Comparison of ENCODE assay signal across 9 cellular contexts in the genomic region with DNA sequence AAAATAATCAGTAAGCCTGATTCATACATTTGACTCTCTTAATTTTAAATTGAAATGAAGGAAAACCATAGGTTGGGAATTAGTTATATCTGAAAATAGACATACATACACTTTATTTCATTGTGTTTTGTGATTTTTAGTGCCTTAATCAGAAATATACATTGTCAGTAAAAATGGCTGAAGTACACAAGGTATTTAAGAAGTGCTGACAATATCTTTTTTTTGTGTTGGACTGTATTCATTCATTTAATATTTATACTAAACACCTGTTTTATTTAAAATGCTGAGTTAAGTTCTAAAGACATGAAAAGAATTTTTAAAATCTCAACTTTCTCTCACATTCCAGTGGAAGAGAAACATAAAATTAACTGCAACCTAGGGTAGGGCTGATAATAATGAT.
"Had no signal": no experiment of that assay in that cellular context is flagged by ENCODE, and none has a peak within 500 bp of the region (broad histone marks: within the 10 kb centered on the region; RNA-seq: fewer than 3 reads in every experiment).

No MANE protein-coding gene starts in this region.

- FAIRE-seq: H1, H54 had no signal

- H3K4me3 ChIP-seq: GM23338 had no signal

- H3K4me2 ChIP-seq: GM23338 had no signal

- H3K27me3 Mint-ChIP-seq: IgD-negative memory B cell had no signal

- H3K27ac Mint-ChIP-seq: GM23338, H9 had no signal

- ATAC-seq: GM23338 had no signal

- H2AFZ ChIP-seq: GM23338 had no signal

- H3K9me3 Mint-ChIP-seq: GM23338, H9, IgD-negative memory B cell had no signal

- H3K4me1 Mint-ChIP-seq: GM23338, H9 had no signal

- H3K4me3 Mint-ChIP-seq: GM23338, H9, IgD-negative memory B cell had no signal

- H3K27ac ChIP-seq: HL-60 had no signal

- DNase-seq: H9, HCEC 1CT, Kasumi-1, KG1 had no signal
